Comparison of ENCODE assay signal across 20 cellular contexts in genomic region chr15:66089049-66089448, GRCh38.
DNase-seq lines count a peak whose midpoint lies in the region; ATAC-seq and TF ChIP-seq lines count a peak whose summit lies in the region.
"Had no signal": no experiment of that assay in that cellular context is flagged by ENCODE, and none has a peak within 500 bp of the region (broad histone marks: within the 10 kb centered on the region; RNA-seq: fewer than 3 reads in every experiment).

No MANE protein-coding gene starts in this region.

- H3K4me2 ChIP-seq in neuronal stem cell (ENCODE audit: insufficient read depth, low read length, poor library complexity, severe bottlenecking), result no peak overlapping the region
- H3K4me2 ChIP-seq: neural progenitor cell had no signal

- H2BK120ac ChIP-seq in neuronal stem cell (ENCODE audit: low read depth, low read length), result no peak overlapping the region

- H2BK15ac ChIP-seq in neuronal stem cell (ENCODE audit: low read length), result no peak overlapping the region

- peak overlapping the region; percentile 48 for H3K23ac ChIP-seq in neuronal stem cell (ENCODE audit: low read depth, low read length, poor library complexity)

- no peak overlapping the region for H4K8ac ChIP-seq in neuronal stem cell (ENCODE audit: low read depth, low read length)

- no peak overlapping the region for H2AK5ac ChIP-seq in neuronal stem cell (ENCODE audit: low read depth, low read length)

- peaks cover 1% of the 10 kb centered on the region for H3K79me1 ChIP-seq in neuronal stem cell (ENCODE audit: low read depth, low read length)

- H3K4me1 ChIP-seq in heart right ventricle (peaks cover 0 to 23% (median 13%) of the 10 kb centered on the region in 9 donors), neuronal stem cell (ENCODE audit: control insufficient read depth in 2 of 2, insufficient read depth in 1 of 2, low read depth in 1 of 2, low read length in 2 of 2) (no peaks in the 10 kb centered on the region), upper lobe of left lung (no peaks in the 10 kb centered on the region)
- H3K4me1 ChIP-seq: neural progenitor cell had no signal

- intact Hi-C loops in heart right ventricle (cut with DNase I), result no loop called here

- H3K27ac ChIP-seq in heart right ventricle, result peak overlapping the region in 8 of 10 donors; percentile 47 to 84 (median 68)
- H3K27ac ChIP-seq in neuronal stem cell (replicated peaks; ENCODE audit: low read length), result no peak overlapping the region
- H3K27ac ChIP-seq in upper lobe of left lung, result no peak overlapping the region
- H3K27ac ChIP-seq: C4-2B, neural progenitor cell had no signal

- 20 to 24% methylated on average over 7 of the region's 7 CpGs for WGBS in heart right ventricle, 2 donors
- no CpG with 5 or more reads among the region's 7 CpGs for WGBS in neuronal stem cell (ENCODE audit: extremely low coverage in 2 of 2, insufficient read length in 2 of 2, insufficient replicate concordance in 1 of 2), 2 donors
- WGBS in upper lobe of left lung, 2 donors, result 66 to 78% methylated on average over 7 of the region's 7 CpGs

- TF ChIP-seq CTCF in heart right ventricle (IDR thresholded peaks at IDR 0.05) (no peak), upper lobe of left lung (IDR thresholded peaks at IDR 0.05) (no peak)

- peak overlapping the region; percentile 12 for H3K9ac ChIP-seq in neuronal stem cell (ENCODE audit: low read depth, low read length, poor library complexity)
- H3K9ac ChIP-seq: neural progenitor cell had no signal

- no peak for TF ChIP-seq EP300 in upper lobe of left lung (IDR thresholded peaks at IDR 0.05)

- H2BK12ac ChIP-seq in neuronal stem cell (ENCODE audit: low read length), result no peak overlapping the region

- H3K4me3 ChIP-seq in heart right ventricle (no peak overlapping the region), neuronal stem cell (ENCODE audit: low read length in 2 of 2) (no peak overlapping the region), upper lobe of left lung (no peak overlapping the region)
- H3K4me3 ChIP-seq: GM12878, neural progenitor cell had no signal

- H3K14ac ChIP-seq in neuronal stem cell (ENCODE audit: low read length), result no peak overlapping the region

- no peak for TF ChIP-seq POLR2A in upper lobe of left lung (IDR thresholded peaks at IDR 0.05)

- H3K9me3 ChIP-seq in heart right ventricle, result peaks cover 0 to 9% (median 0%) of the 10 kb centered on the region in 11 donors
- no peaks in the 10 kb centered on the region for H3K9me3 ChIP-seq in neuronal stem cell (replicated peaks in 1 of 2; ENCODE audit: control insufficient read depth in 2 of 2, insufficient read depth in 1 of 2, low read depth in 1 of 2, low read length in 2 of 2)
- H3K9me3 ChIP-seq in upper lobe of left lung, result peaks cover 0 to 4% (median 0%) of the 10 kb centered on the region in 4 donors

- peak; percentile 61 for DNase-seq in cerebellar cortex (ENCODE audit: low spot score)
- DNase-seq in heart right ventricle, result peak; percentile 67 to 69
- DNase-seq in neuronal stem cell (ENCODE audit: low spot score), result no peak
- no peak for DNase-seq in upper lobe of left lung
- no peak for DNase-seq in activated CD4-positive, alpha-beta T cell treated with anti-CD3 and anti-CD28 coated beads for 1 hour
- DNase-seq: activated CD4-positive, alpha-beta T cell treated with anti-CD3 and anti-CD28 coated beads, Interleukin-2, amount 50 U/mL, for 1 hour; activated naive CD4-positive, alpha-beta T cell treated with anti-CD3 and anti-CD28 coated beads, Interleukin-2, amount 50 U/mL, for 16 hours; Calu3; cerebellar nuclear complex; immature natural killer cell; NCI-H1417; NCI-H2081; NCI-H226; NCI-H748 treated with DMSO at 0.1 percent for 48 hours had no signal

- no peak overlapping the region for H2AFZ ChIP-seq in neuronal stem cell (ENCODE audit: low read length)
- H2AFZ ChIP-seq: neural progenitor cell had no signal

- no peak overlapping the region for H2BK5ac ChIP-seq in neuronal stem cell (ENCODE audit: low read length)

- H3K18ac ChIP-seq in neuronal stem cell (ENCODE audit: low read length), result no peak overlapping the region

- peak overlapping the region; percentile 78 for H3K4ac ChIP-seq in neuronal stem cell (ENCODE audit: low read length)

- H3K27me3 ChIP-seq in heart right ventricle, result no peaks in the 10 kb centered on the region
- H3K27me3 ChIP-seq in neuronal stem cell (ENCODE audit: control insufficient read depth in 3 of 3, insufficient read depth in 3 of 3, low read depth in 1 of 3, low read length in 3 of 3), result peaks cover 0 to 8% (median 2%) of the 10 kb centered on the region in 3 experiments
- H3K27me3 ChIP-seq in upper lobe of left lung, result no peaks in the 10 kb centered on the region
- H3K27me3 ChIP-seq: neural progenitor cell had no signal

- H4K91ac ChIP-seq in neuronal stem cell (ENCODE audit: low read depth, low read length, poor library complexity), result no peak overlapping the region

- ATAC-seq in heart right ventricle (peak; percentile 92 to 100 (median 98)), upper lobe of left lung (ENCODE audit: low FRiP score in 2 of 2) (peak; percentile 32 to 49), HG03442 (IDR thresholded peaks at IDR 0.05; ENCODE audit: unreplicated experiment) (no peak), GM19467 (IDR thresholded peaks at IDR 0.05; ENCODE audit: unreplicated experiment) (no peak)
- ATAC-seq: GM12878; stimulated activated effector memory CD8-positive, alpha-beta T cell treated with anti-CD3 and anti-CD28 coated beads, Interleukin-12 subunit alpha, Interleukin-12 subunit beta, amount 100 ng/mL, for 72 hours had no signal

- no peaks in the 10 kb centered on the region for H3K36me3 ChIP-seq in heart right ventricle
- H3K36me3 ChIP-seq in neuronal stem cell (replicated peaks in 1 of 2; ENCODE audit: control insufficient read depth in 2 of 2, insufficient read depth in 2 of 2, low read length in 2 of 2), result no peaks in the 10 kb centered on the region
- H3K36me3 ChIP-seq in upper lobe of left lung, result no peaks in the 10 kb centered on the region
- H3K36me3 ChIP-seq: neural progenitor cell had no signal

Comparison
In these comparisons a context has a peak if more than half of its experiments do, and no peak if none do; other contexts are left out.
1. DNase-seq: peak in cerebellar cortex (single experiment) and heart right ventricle (2 of 2); none in neuronal stem cell (single experiment), upper lobe of left lung (0 of 2) and activated CD4-positive, alpha-beta T cell treated with anti-CD3 and anti-CD28 coated beads for 1 hour (single experiment).
2. ATAC-seq: peak in heart right ventricle (8 of 8) and upper lobe of left lung (2 of 2); none in HG03442 (single experiment) and GM19467 (single experiment).
3. H3K27ac ChIP-seq: peak in heart right ventricle (8 of 10); none in neuronal stem cell (single experiment) and upper lobe of left lung (0 of 4).